ENCODE assay signal across 10 cellular contexts in genomic region chr2:20439193-20439475, GRCh38. TPM values are rescaled to one million over a fixed set of nuclear protein-coding genes. Genes with fewer than 3 reads are reported as not detected.
A peak's percentile ranks its signal among the peaks of the same experiment; 100 is the strongest.
DNase-seq lines count a peak whose midpoint lies in the region; ATAC-seq, FAIRE-seq and TF ChIP-seq lines count a peak whose summit lies in the region.
"Had no signal": no experiment of that assay in that cellular context is flagged by ENCODE, and none has a peak within 500 bp of the region (broad histone marks: within the 10 kb centered on the region; RNA-seq: fewer than 3 reads in every experiment).

No MANE protein-coding gene starts in this region.

- no peaks in the 10 kb centered on the region for H3K27me3 ChIP-seq in heart right ventricle
- H3K27me3 ChIP-seq in colonic mucosa: no peaks in the 10 kb centered on the region
- H3K27me3 ChIP-seq in SJCRH30: no peaks in the 10 kb centered on the region
- H3K27me3 ChIP-seq: ovary had no signal

- H3K36me3 ChIP-seq in heart right ventricle (no peaks in the 10 kb centered on the region), colonic mucosa (no peaks in the 10 kb centered on the region), mucosa of descending colon (ENCODE audit: low read depth) (no peaks in the 10 kb centered on the region), SJCRH30 (no peaks in the 10 kb centered on the region)
- H3K36me3 ChIP-seq: ovary had no signal

- FAIRE-seq in urothelium cell line (lab: Jason Lieb, UNC): no peak

- intact Hi-C loops in heart right ventricle (cut with DNase I): loop anchor here in 1 of 10 donors (5.0 kb wide), 1 partner anchor 62 kb away; no protein-coding TSS in a partner anchor
- intact Hi-C loops in cardiac septum (cut with DNase I): no loop called here
- intact Hi-C loops in colonic mucosa (cut with DNase I): no loop called here
- intact Hi-C loops in mucosa of descending colon (cut with DNase I, micrococcal nuclease): no loop called here

- no peak for TF ChIP-seq CTCF in heart right ventricle (IDR thresholded peaks at IDR 0.05)
- no peak for TF ChIP-seq CTCF in colonic mucosa (IDR thresholded peaks at IDR 0.05)
- TF ChIP-seq CTCF in mucosa of descending colon (IDR thresholded peaks at IDR 0.05): no peak

- DNase-seq in heart right ventricle (no peak), cardiac septum (ENCODE audit: low spot score) (no peak), colonic mucosa (peak; percentile 39), mucosa of descending colon (no peak), urothelium cell line (ENCODE audit: low spot score) (peak; percentile 31), AG08395 (ENCODE audit: low spot score) (no peak), GM19240 (ENCODE audit: insufficient read length, low spot score) (no peak), SJCRH30 (no peak)
- DNase-seq: activated CD4-positive, alpha-beta T cell treated with anti-CD3 and anti-CD28 coated beads for 48 hours had no signal

- ATAC-seq in heart right ventricle (no peak), mucosa of descending colon (peak; percentile 59)

- WGBS in heart right ventricle, 2 donors: 86 to 93% methylated on average over 4 of the region's 4 CpGs

- H3K4me3 ChIP-seq in heart right ventricle (no peak overlapping the region), colonic mucosa (no peak overlapping the region), mucosa of descending colon (no peak overlapping the region), SJCRH30 (no peak overlapping the region)
- H3K4me3 ChIP-seq: ovary had no signal

- H3K9me3 ChIP-seq in heart right ventricle: no peaks in the 10 kb centered on the region
- no peaks in the 10 kb centered on the region for H3K9me3 ChIP-seq in colonic mucosa
- no peaks in the 10 kb centered on the region for H3K9me3 ChIP-seq in mucosa of descending colon
- no peaks in the 10 kb centered on the region for H3K9me3 ChIP-seq in SJCRH30 (replicated peaks)
- H3K9me3 ChIP-seq: ovary had no signal

- H3K9ac ChIP-seq in colonic mucosa (ENCODE audit: low read depth in 2 of 2, low read length in 2 of 2): peak overlapping the region in 1 of 2 donors; percentile 1

- H3K4me1 ChIP-seq in heart right ventricle (peaks cover 0 to 45% (median 13%) of the 10 kb centered on the region in 9 donors), colonic mucosa (peaks cover 5% of the 10 kb centered on the region), mucosa of descending colon (ENCODE audit: low read depth) (peaks cover 7% of the 10 kb centered on the region), SJCRH30 (peaks cover 29% of the 10 kb centered on the region)

- H3K27ac ChIP-seq in heart right ventricle: peak overlapping the region in 7 of 10 donors; percentile 22 to 91 (median 40)
- peak overlapping the region; percentile 34 for H3K27ac ChIP-seq in colonic mucosa
- no peak overlapping the region for H3K27ac ChIP-seq in SJCRH30
- H3K27ac ChIP-seq: ovary had no signal

RNA-seq across cellular contexts. Expression of gene RHOB, which starts 7.7 kb away (rescaled TPM):
- total RNA-seq in heart right ventricle: 100 to 1,000 TPM; 105 to 313 (median 157) TPM
- 100 to 1,000 TPM; 151 to 337 TPM for polyA plus RNA-seq in heart right ventricle
- 98.4 TPM for total RNA-seq in cardiac septum
- total RNA-seq in colonic mucosa: 100 to 1,000 TPM in 1 of 2 donors, 10 to 100 TPM in 1; 77.5 to 165 TPM
- 100 to 1,000 TPM in 2 of 3 donors, 10 to 100 TPM in 1; 75.5 to 616 (median 104) TPM for total RNA-seq in mucosa of descending colon
- 138 and 146 TPM in 2 replicates for total RNA-seq in SJCRH30 (2014; rRNA removed; shearing (Covaris generic))

Comparison
In these comparisons a context has a peak if more than half of its experiments do, and no peak if none do; other contexts are left out.
1. DNase-seq: peak in colonic mucosa (single experiment) and urothelium cell line (single experiment); none in heart right ventricle (0 of 2), cardiac septum (single experiment), mucosa of descending colon (0 of 3), AG08395 (single experiment), GM19240 (single experiment) and SJCRH30 (0 of 2).